In genomic region chr5:5169466-5169865, GRCh38 we compare ENCODE assay signal across 30 cellular contexts. TPM values are rescaled to one million over a fixed set of nuclear protein-coding genes. Genes with fewer than 3 reads are reported as not detected.
"Had no signal": no experiment of that assay in that cellular context is flagged by ENCODE, and none has a peak within 500 bp of the region (broad histone marks: within the 10 kb centered on the region; RNA-seq: fewer than 3 reads in every experiment).

No MANE protein-coding gene starts in this region.

- H3K4me3 ChIP-seq: ascending aorta, cardiac muscle cell had no signal

- DNase-seq: activated B cell treated with CpG ODN at 0.5 μM for 24 hours; activated CD4-positive, alpha-beta memory T cell treated with anti-CD3 and anti-CD28 coated beads, Interleukin-2, amount 10 ng/mL, durations not matched to agents 7 days and 5 days; activated CD4-positive, alpha-beta T cell treated with anti-CD3 and anti-CD28 coated beads for 36 hours; activated CD4-positive, alpha-beta T cell treated with anti-CD3 and anti-CD28 coated beads for 48 hours; activated CD4-positive, alpha-beta T cell treated with anti-CD3 and anti-CD28 coated beads, Interleukin-2, amount 10 ng/mL, durations not matched to agents 7 days and 5 days; activated CD4-positive, alpha-beta T cell treated with anti-CD3 and anti-CD28 coated beads, Interleukin-2, amount 50 U/mL, for 48 hours; activated CD4-positive, CD25-positive, alpha-beta regulatory T cell treated with anti-CD3 and anti-CD28 coated beads, Interleukin-2, amount 50 U/mL, for 72 hours; activated CD8-positive, alpha-beta memory T cell treated with anti-CD3 and anti-CD28 coated beads for 24 hours; activated CD8-positive, alpha-beta memory T cell treated with anti-CD3 and anti-CD28 coated beads, Interleukin-2, amount 10 ng/mL, durations not matched to agents 7 days and 5 days; activated CD8-positive, alpha-beta memory T cell treated with anti-CD3 and anti-CD28 coated beads, Interleukin-2, amount 50 U/mL, for 48 hours; activated CD8-positive, alpha-beta T cell treated with anti-CD3 and anti-CD28 coated beads, Interleukin-2, amount 10 ng/mL, durations not matched to agents 7 days and 5 days; activated effector memory CD4-positive, alpha-beta T cell treated with Interleukin-2 at 50 U/mL for 16 hours; activated gamma-delta T cell; activated naive CD4-positive, alpha-beta T cell treated with anti-CD3 and anti-CD28 coated beads, Interleukin-2, amount 10 ng/mL, durations not matched to agents 7 days and 5 days; activated naive CD4-positive, alpha-beta T cell treated with Interleukin-2 at 50 U/mL for 16 hours; activated naive CD8-positive, alpha-beta T cell treated with anti-CD3 and anti-CD28 coated beads, Interleukin-2, amount 10 ng/mL, durations not matched to agents 7 days and 5 days; activated naive CD8-positive, alpha-beta T cell treated with anti-CD3 and anti-CD28 coated beads, Interleukin-2, amount 50 U/mL, for 24 hours; activated T-cell treated with anti-CD3 and anti-CD28 coated beads, Interleukin-2, amount 50 U/mL, for 24 hours; activated T-cell treated with anti-CD3 and anti-CD28 coated beads, Interleukin-2, amount 50 U/mL, for 48 hours; amygdala; anterior cingulate cortex; caudate nucleus; cerebellar nuclear complex; T-helper 2 cell; T-helper 9 cell had no signal

- H3K36me3 ChIP-seq: ascending aorta, cardiac muscle cell had no signal

- H3K9me3 ChIP-seq: ascending aorta had no signal

- H3K4me1 ChIP-seq: ascending aorta had no signal

- H3K27me3 ChIP-seq: ascending aorta, cardiac muscle cell had no signal

- H3K27ac ChIP-seq: ascending aorta, cardiac muscle cell, VCaP had no signal

- ATAC-seq: activated CD4-positive, alpha-beta T cell treated with anti-CD3 and anti-CD28 coated beads for 36 hours; activated CD8-positive, alpha-beta memory T cell treated with anti-CD3 and anti-CD28 coated beads, Interleukin-2, amount 10 ng/mL, durations not matched to agents 7 days and 5 days; activated CD8-positive, alpha-beta T cell treated with anti-CD3 and anti-CD28 coated beads, Interleukin-2, amount 10 ng/mL, durations not matched to agents 7 days and 5 days; activated naive CD8-positive, alpha-beta T cell treated with anti-CD3 and anti-CD28 coated beads, Interleukin-2, amount 50 U/mL, for 24 hours had no signal

RNA-seq across cellular contexts. Expression of gene ADAMTS16, which starts 29.3 kb away (rescaled TPM):
- total RNA-seq: activated B cell treated with CpG ODN at 0.5 μM for 24 hours; activated CD4-positive, alpha-beta memory T cell treated with anti-CD3 and anti-CD28 coated beads, Interleukin-2, amount 10 ng/mL, durations not matched to agents 7 days and 5 days; activated CD4-positive, alpha-beta T cell treated with anti-CD3 and anti-CD28 coated beads for 36 hours; activated CD4-positive, alpha-beta T cell treated with anti-CD3 and anti-CD28 coated beads, Interleukin-2, amount 10 ng/mL, durations not matched to agents 7 days and 5 days; activated CD8-positive, alpha-beta memory T cell treated with anti-CD3 and anti-CD28 coated beads, Interleukin-2, amount 10 ng/mL, durations not matched to agents 7 days and 5 days; activated CD8-positive, alpha-beta T cell treated with anti-CD3 and anti-CD28 coated beads, Interleukin-2, amount 10 ng/mL, durations not matched to agents 7 days and 5 days; activated naive CD8-positive, alpha-beta T cell treated with anti-CD3 and anti-CD28 coated beads, Interleukin-2, amount 10 ng/mL, durations not matched to agents 7 days and 5 days; activated T-helper 2 cell treated with anti-CD3 and anti-CD28 coated beads, Interferon-gamma antibody, Interleukin-2, Interleukin-4, amounts not matched to agents 10 μg/mL and 5 μg/mL and 100 μg/mL, durations not matched to agents 14 hours and 24 hours and 36 hours; bronchial epithelial cell; cardiac muscle cell had no signal
